In the genomic region with DNA sequence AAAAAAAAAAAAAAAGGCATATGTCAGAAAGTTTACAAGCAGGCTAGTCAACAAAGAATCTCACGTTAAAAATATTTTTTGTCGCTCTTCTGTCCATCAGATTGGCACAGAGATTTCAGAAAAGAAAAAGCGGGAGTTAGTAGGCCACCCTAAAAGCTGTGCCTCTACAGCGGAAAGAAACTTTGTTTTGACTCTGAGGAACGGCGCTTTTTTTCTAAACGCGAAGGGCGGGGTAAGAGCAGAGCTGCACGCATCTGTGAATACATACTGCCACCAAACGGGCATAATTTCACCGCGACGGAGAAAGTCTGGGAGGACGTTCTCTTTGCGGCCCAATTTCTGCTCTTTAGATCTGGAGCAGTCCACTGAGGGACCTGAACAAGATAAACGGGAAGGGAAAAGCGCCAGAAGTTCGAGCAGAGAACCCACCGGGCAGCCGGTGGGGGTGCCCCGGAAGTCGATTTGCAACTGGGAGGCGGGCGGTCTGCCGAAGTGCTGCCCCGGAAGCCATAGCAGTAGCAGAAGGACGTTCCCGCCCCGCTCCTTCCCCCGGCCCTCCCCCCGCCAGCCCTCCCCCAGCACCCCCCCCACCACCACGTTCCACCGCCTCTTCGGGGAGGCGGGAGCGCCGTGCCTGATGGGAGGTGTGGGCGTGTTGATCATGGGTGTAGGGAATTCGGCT, we compare ENCODE assay signal across 8 cellular contexts. TPM values are rescaled to one million over a fixed set of nuclear protein-coding genes. Genes with fewer than 3 reads are reported as not detected.
A peak's percentile ranks its signal among the peaks of the same experiment; 100 is the strongest.
DNase-seq lines count a peak whose midpoint lies in the region; ATAC-seq and TF ChIP-seq lines count a peak whose summit lies in the region.
"Not testable (repeated sequence)": the region's sequence is repeated elsewhere in the genome, so short reads cannot be mapped to it uniquely, and the experiment has no call there.

No MANE protein-coding gene starts in this region.

- peak; percentile 59 for ATAC-seq in GM19023 (IDR thresholded peaks at IDR 0.05; ENCODE audit: unreplicated experiment)
- peak; percentile 62 for ATAC-seq in GM23338
- ATAC-seq in HG03135 (IDR thresholded peaks at IDR 0.05; ENCODE audit: unreplicated experiment) = peak; percentile 56
- ATAC-seq in activated T-helper 17 cell treated with anti-CD3 and anti-CD28 coated beads, Interleukin-2, amount 50 U/mL, for 72 hours (replicated peaks) = peak; percentile 66

- not testable (repeated sequence) for H3K4me1 ChIP-seq in ACC112 (ENCODE audit: control insufficient read depth, insufficient read depth, low read length, unreplicated experiment)
- H3K4me1 ChIP-seq in GM23338 (ENCODE audit: insufficient read depth) (peaks cover 19% of the 10 kb centered on the region), OCI-LY3 (ENCODE audit: low read length) (peaks cover 20% of the 10 kb centered on the region), neuron (ENCODE audit: insufficient read depth, low read length) (peaks cover 21% of the 10 kb centered on the region)

- TF ChIP-seq CTCF in GM23338 (conservative IDR thresholded peaks at IDR 0.05; ENCODE audit: low read depth in 2 of 2); OCI-LY3 (IDR thresholded peaks at IDR 0.05; ENCODE audit: low read depth, low read length); glutamatergic neuron (IDR thresholded peaks at IDR 0.05; ENCODE audit: partially characterized antibody, unreplicated experiment): not testable (repeated sequence)

- H3K9me2 ChIP-seq in GM23338 (ENCODE audit: insufficient read depth) = not testable (repeated sequence)

- not testable (repeated sequence) for H3K27me3 ChIP-seq in ACC112 (ENCODE audit: insufficient read depth, low read length); GM23338 (ENCODE audit: insufficient read depth); OCI-LY3 (ENCODE audit: low read depth, low read length); neuron (ENCODE audit: insufficient read depth, low read length)

- not testable (repeated sequence) for H3K9me3 Mint-ChIP-seq in GM23338; activated T-helper 17 cell treated with anti-CD3 and anti-CD28 coated beads, Interleukin-2, amount 50 U/mL, for 72 hours; glutamatergic neuron (ENCODE audit: unreplicated experiment)

- H2AFZ ChIP-seq in ACC112 (ENCODE audit: low read length, unreplicated experiment); GM23338; OCI-LY3 (ENCODE audit: low read depth, low read length); neuron (ENCODE audit: low read depth, low read length): not testable (repeated sequence)

- peaks cover 14% of the 10 kb centered on the region; the same call in 2 of the 3 replicates for H3K4me1 Mint-ChIP-seq in GM23338
- H3K4me1 Mint-ChIP-seq in activated T-helper 17 cell treated with anti-CD3 and anti-CD28 coated beads, Interleukin-2, amount 50 U/mL, for 72 hours; glutamatergic neuron (ENCODE audit: low read depth, unreplicated experiment): not testable (repeated sequence)

- H3K27me3 Mint-ChIP-seq in GM23338 (ENCODE audit: insufficient read depth, low read depth, poor library complexity); activated T-helper 17 cell treated with anti-CD3 and anti-CD28 coated beads, Interleukin-2, amount 50 U/mL, for 72 hours; glutamatergic neuron (ENCODE audit: unreplicated experiment): not testable (repeated sequence)

- not testable (repeated sequence) for H3K36me3 ChIP-seq in ACC112 (ENCODE audit: insufficient read depth, low read length); GM23338 (ENCODE audit: insufficient read depth); OCI-LY3 (replicated peaks; ENCODE audit: low read depth, low read length); neuron (ENCODE audit: insufficient read depth, low read length)

- not testable (repeated sequence) for H3K9me3 ChIP-seq in OCI-LY3 (ENCODE audit: insufficient read depth, low read length); neuron (ENCODE audit: low read length)

- peak overlapping the region; percentile 84; the same call in 1 of the 2 replicates for H3K9ac ChIP-seq in OCI-LY3 (ENCODE audit: low read length)

- H3K4me3 Mint-ChIP-seq in GM23338 (peak overlapping the region; percentile 71; the same call in 2 of the 3 replicates), glutamatergic neuron (ENCODE audit: unreplicated experiment) (peak overlapping the region; percentile 50)
- H3K4me3 Mint-ChIP-seq in activated T-helper 17 cell treated with anti-CD3 and anti-CD28 coated beads, Interleukin-2, amount 50 U/mL, for 72 hours = peak overlapping the region; percentile 91

- not testable (repeated sequence) for H3K4me2 ChIP-seq in GM23338; OCI-LY3 (ENCODE audit: low read length)

- not testable (repeated sequence) for DNase-seq in GM23338 (ENCODE audit: low spot score); glutamatergic neuron

- not testable (repeated sequence) for H4K20me1 ChIP-seq in GM23338 (replicated peaks; ENCODE audit: insufficient read depth); OCI-LY3 (ENCODE audit: insufficient read depth, low read length)

- not testable (repeated sequence) for H3K79me2 ChIP-seq in ACC112 (ENCODE audit: control insufficient read depth, insufficient read depth, low read length, unreplicated experiment); GM23338 (replicated peaks; ENCODE audit: insufficient read depth); OCI-LY3 (ENCODE audit: low read length)

- not testable (repeated sequence) for H3F3A ChIP-seq in GM23338 (replicated peaks; ENCODE audit: low read depth)

- H3K36me3 Mint-ChIP-seq in GM23338 (ENCODE audit: low read depth); activated T-helper 17 cell treated with anti-CD3 and anti-CD28 coated beads, Interleukin-2, amount 50 U/mL, for 72 hours (ENCODE audit: low read depth); glutamatergic neuron (ENCODE audit: unreplicated experiment): not testable (repeated sequence)

- H3K27ac Mint-ChIP-seq in GM23338 (peak overlapping the region; percentile 97; the same call in 1 of the 2 replicates), glutamatergic neuron (ENCODE audit: unreplicated experiment) (peak overlapping the region; percentile 60)
- peak overlapping the region; percentile 99 for H3K27ac Mint-ChIP-seq in activated T-helper 17 cell treated with anti-CD3 and anti-CD28 coated beads, Interleukin-2, amount 50 U/mL, for 72 hours

- peak overlapping the region; percentile 87; the same call in 1 of the 2 replicates for H3K27ac ChIP-seq in ACC112 (ENCODE audit: low read depth, low read length)
- not testable (repeated sequence) for H3K27ac ChIP-seq in GM23338 (ENCODE audit: low read depth)
- H3K27ac ChIP-seq in OCI-LY3 (ENCODE audit: low read length) = peak overlapping the region; percentile 90

- H3K4me3 ChIP-seq in ACC112 (ENCODE audit: low read depth, low read length); GM23338; OCI-LY3 (ENCODE audit: low read length): not testable (repeated sequence)
- H3K4me3 ChIP-seq in neuron (ENCODE audit: low read length) = peak overlapping the region; percentile 46

RNA-seq across cellular contexts. Expression of gene PBDC1, which starts 23.6 kb away (rescaled TPM):
- total RNA-seq in GM23338 (2014; rRNA removed; shearing (Covaris generic)) = 27.9 and 33.3 TPM in 2 replicates
- polyA plus RNA-seq in GM23338 (2016; fragmentation: Nextera tagmentation; extraction: Ambion mirVana) = 83.0 and 93.5 TPM in 2 replicates
- 10 to 100 TPM; 32.3 to 41.0 TPM for total RNA-seq in activated T-helper 17 cell treated with anti-CD3 and anti-CD28 coated beads, Interleukin-2, amount 50 U/mL, for 72 hours
- total RNA-seq in glutamatergic neuron (ENCODE audit: unreplicated experiment) = 24.3 TPM
